In genomic region chr7:18081617-18082016, GRCh38 we compare ENCODE assay signal across 37 cellular contexts. TPM values are rescaled to one million over a fixed set of nuclear protein-coding genes. Genes with fewer than 3 reads are reported as not detected.
"Had no signal": no experiment of that assay in that cellular context is flagged by ENCODE, and none has a peak within 500 bp of the region (broad histone marks: within the 10 kb centered on the region; RNA-seq: fewer than 3 reads in every experiment).

No MANE protein-coding gene starts in this region.

- H3K27ac ChIP-seq: adrenal gland, body of pancreas, brain microvascular endothelial cell, breast epithelium, VCaP had no signal

- DNase-seq: activated B cell treated with CpG ODN at 0.5 μM for 24 hours; activated CD4-positive, alpha-beta memory T cell treated with anti-CD3 and anti-CD28 coated beads for 36 hours; activated CD4-positive, alpha-beta T cell treated with anti-CD3 and anti-CD28 coated beads for 4 hours; activated CD4-positive, alpha-beta T cell treated with anti-CD3 and anti-CD28 coated beads, Interleukin-2, amount 10 ng/mL, durations not matched to agents 24 days and 14 days; activated CD4-positive, alpha-beta T cell treated with anti-CD3 and anti-CD28 coated beads, Interleukin-2, amount 50 U/mL, for 1 hour; activated CD4-positive, alpha-beta T cell treated with anti-CD3 and anti-CD28 coated beads, Interleukin-2, amount 50 U/mL, for 4 hours; activated CD4-positive, CD25-positive, alpha-beta regulatory T cell treated with anti-CD3 and anti-CD28 coated beads, Interleukin-2, amount 50 U/mL, for 72 hours; activated CD8-positive, alpha-beta memory T cell treated with anti-CD3 and anti-CD28 coated beads, Interleukin-2, amount 50 U/mL, for 4 hours; activated CD8-positive, alpha-beta T cell treated with anti-CD3 and anti-CD28 coated beads for 36 hours; activated effector memory CD4-positive, alpha-beta T cell treated with anti-CD3 and anti-CD28 coated beads, Interleukin-2, amount 50 U/mL, for 16 hours; activated gamma-delta T cell treated with Interleukin-2 at 50 U/mL for 16 hours; activated naive CD4-positive, alpha-beta T cell; activated naive CD4-positive, alpha-beta T cell treated with anti-CD3 and anti-CD28 coated beads for 36 hours; activated naive CD4-positive, alpha-beta T cell treated with anti-CD3 and anti-CD28 coated beads, Interleukin-2, amount 50 U/mL, for 16 hours; activated naive CD8-positive, alpha-beta T cell treated with anti-CD3 and anti-CD28 coated beads for 36 hours; activated T-cell treated with anti-CD3 and anti-CD28 coated beads for 4 hours; activated T-cell treated with anti-CD3 and anti-CD28 coated beads, Interleukin-2, amount 50 U/mL, for 1 hour; activated T-cell treated with anti-CD3 and anti-CD28 coated beads, Interleukin-2, amount 50 U/mL, for 4 hours; activated T-cell treated with anti-CD3 and anti-CD28 coated beads, Interleukin-2, amount 50 U/mL, for 72 hours; adrenal gland; amniotic stem cell; aorta; body of pancreas; brain microvascular endothelial cell; central memory CD4-positive, alpha-beta T cell; T-helper 2 cell; T-helper 9 cell had no signal

- H3K27me3 ChIP-seq: adrenal gland, body of pancreas, brain microvascular endothelial cell had no signal

- H3K36me3 ChIP-seq: adrenal gland, brain microvascular endothelial cell, breast epithelium had no signal

- H3K9me3 ChIP-seq: body of pancreas had no signal

- H3K4me3 ChIP-seq: adrenal gland, body of pancreas, breast epithelium had no signal

- FAIRE-seq: astrocyte, TTC549 had no signal

- ATAC-seq: activated CD8-positive, alpha-beta T cell treated with anti-CD3 and anti-CD28 coated beads for 36 hours; activated naive CD4-positive, alpha-beta T cell treated with anti-CD3 and anti-CD28 coated beads, Interleukin-2, amount 50 U/mL, for 72 hours; activated T-cell treated with anti-CD3 and anti-CD28 coated beads, Interleukin-2, amount 50 U/mL, for 4 hours; activated T-cell treated with anti-CD3 and anti-CD28 coated beads, Interleukin-2, amount 50 U/mL, for 72 hours; activated T-helper 17 cell treated with anti-CD3 and anti-CD28 coated beads, Interleukin-2, amount 50 U/mL, for 72 hours; body of pancreas had no signal

RNA-seq across cellular contexts. Expression of gene PRPS1L1, which starts 54.0 kb away (rescaled TPM):
- total RNA-seq: activated B cell treated with CpG ODN at 0.5 μM for 24 hours; activated CD4-positive, alpha-beta memory T cell treated with anti-CD3 and anti-CD28 coated beads for 36 hours; activated CD4-positive, alpha-beta T cell treated with anti-CD3 and anti-CD28 coated beads, Interleukin-2, amount 10 ng/mL, durations not matched to agents 24 days and 14 days; activated CD8-positive, alpha-beta memory T cell treated with anti-CD3 and anti-CD28 coated beads for 36 hours; activated CD8-positive, alpha-beta T cell treated with anti-CD3 and anti-CD28 coated beads for 36 hours; activated naive CD4-positive, alpha-beta T cell treated with anti-CD3 and anti-CD28 coated beads for 36 hours; activated naive CD4-positive, alpha-beta T cell treated with anti-CD3 and anti-CD28 coated beads, Interleukin-2, amount 50 U/mL, for 72 hours; activated naive CD8-positive, alpha-beta T cell treated with anti-CD3 and anti-CD28 coated beads for 36 hours; activated T-cell treated with anti-CD3 and anti-CD28 coated beads, Interleukin-2, amount 50 U/mL, for 4 hours; activated T-cell treated with anti-CD3 and anti-CD28 coated beads, Interleukin-2, amount 50 U/mL, for 72 hours; activated T-helper 1 cell treated with anti-CD3 and anti-CD28 coated beads, Interleukin-12 subunit alpha, Interleukin-12 subunit beta, Interleukin-2, Interleukin-4 antibody, amounts not matched to agents 30 ng/mL and 10 ng/mL and 1 ng/mL, durations not matched to agents 14 hours and 24 hours and 36 hours; activated T-helper 17 cell treated with anti-CD3 and anti-CD28 coated beads, Interleukin-2, amount 50 U/mL, for 72 hours; adrenal gland; aorta; astrocyte; body of pancreas; breast epithelium; cardiac septum; cerebellum had no signal
- polyA plus RNA-seq: adrenal gland, aorta had no signal
